In the genomic region with DNA sequence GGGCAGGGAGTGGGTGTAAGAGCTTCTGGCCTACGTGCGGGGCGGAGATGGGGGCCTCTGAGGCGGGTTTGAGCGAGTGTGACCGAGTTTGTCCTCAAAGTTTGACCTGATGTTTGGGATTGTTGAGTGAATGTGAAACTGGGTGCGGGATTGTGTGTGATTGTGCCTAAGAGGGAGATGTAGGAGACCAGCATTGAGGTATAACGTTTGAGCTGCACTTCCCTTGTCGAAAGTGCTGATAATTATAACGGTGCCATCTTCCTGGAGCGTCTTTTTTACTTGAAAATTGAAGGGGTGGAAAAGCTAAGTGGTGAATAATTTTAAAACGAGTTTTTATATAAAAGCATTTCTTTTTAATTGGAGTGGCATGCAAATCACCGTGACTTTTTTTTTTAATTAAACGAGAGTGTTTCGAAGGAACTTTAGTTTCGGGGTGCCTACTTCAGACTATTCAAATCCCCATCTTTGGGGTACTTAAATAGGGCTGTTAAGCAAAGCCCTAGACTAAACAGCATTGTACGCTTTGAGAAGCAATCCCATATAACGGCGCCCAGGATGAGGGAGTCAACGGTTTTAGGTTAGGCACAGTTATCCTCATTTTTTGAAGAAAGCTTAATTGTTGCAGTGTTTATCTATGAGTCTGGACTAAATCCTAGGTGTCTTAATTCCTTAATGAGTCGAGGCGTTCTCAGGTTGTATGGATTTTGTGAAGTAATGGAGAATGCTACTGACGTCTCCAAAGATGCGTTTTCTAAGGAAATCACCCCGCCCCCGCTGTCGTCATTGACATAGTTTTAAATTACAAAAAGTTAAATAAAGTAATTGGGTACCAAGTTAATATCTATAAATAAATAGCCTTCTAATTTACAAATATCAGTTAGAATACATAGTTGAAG, we compare ENCODE assay signal across 2 cellular contexts.
TF ChIP-seq lines count a peak whose summit lies in the region.

No MANE protein-coding gene starts in this region.

TF ChIP-seq in K562, 482 proteins besides CTCF, POLR2A, EP300 and RAD21 (continued from another document and continues in another):
- TF ChIP-seq, protein P1, sequence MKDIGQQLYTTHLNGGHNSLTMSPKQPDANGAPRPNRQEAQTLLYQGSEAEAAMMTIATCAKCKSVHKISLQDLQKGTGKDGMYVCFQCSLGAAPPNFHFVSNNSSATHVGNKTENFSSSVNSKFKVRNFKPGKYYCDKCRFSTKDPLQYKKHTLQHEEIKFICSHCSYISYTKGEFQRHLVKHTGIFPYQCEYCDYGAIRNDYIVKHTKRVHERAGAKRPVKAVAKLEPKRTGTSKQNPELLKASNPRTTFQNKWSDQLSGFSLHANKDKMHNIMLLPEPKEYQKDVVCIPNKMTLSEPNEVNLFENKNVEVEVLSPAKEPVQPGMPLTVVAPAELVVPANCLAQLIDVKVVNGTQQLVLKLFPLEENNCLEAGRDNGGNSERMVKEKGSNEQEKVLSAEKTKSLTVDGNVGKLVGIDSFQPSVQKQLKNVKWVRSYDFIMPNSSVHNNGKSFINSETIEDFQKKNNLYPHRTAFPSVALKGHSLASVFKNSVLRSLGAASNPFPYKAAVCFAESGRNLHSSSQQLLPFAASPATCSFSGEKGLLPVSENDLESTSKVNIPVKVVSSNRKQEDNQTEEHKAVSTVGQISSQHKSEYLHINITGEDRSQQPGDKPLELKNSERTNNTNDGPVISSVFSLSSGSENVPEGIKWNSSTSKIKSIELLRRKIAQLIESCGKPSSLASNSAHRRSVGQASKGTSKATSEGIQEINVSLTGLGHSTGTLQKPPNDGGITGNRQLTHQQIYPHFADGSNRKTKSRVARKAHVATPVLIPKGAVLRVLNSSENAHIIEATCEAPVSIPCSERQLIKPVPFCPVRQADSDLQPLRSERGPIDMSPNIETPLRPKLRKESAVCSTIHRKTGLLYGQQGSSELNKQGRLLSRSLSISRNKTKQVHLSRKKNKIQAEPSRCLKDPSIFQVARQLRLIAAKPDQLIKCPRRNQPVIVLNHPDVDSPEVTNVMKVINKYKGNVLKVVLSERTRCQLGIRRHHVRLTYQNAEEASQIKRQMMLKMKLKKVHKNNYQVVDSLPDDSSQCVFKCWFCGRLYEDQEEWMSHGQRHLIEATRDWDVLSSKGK (CRISPR knock-in tag; IDR thresholded peaks at IDR 0.05) = no peak
- no peak for TF ChIP-seq SMAD2 (IDR thresholded peaks at IDR 0.05; ENCODE audit: low read depth, low read length)
- TF ChIP-seq ZFP36 (IDR thresholded peaks at IDR 0.05; ENCODE audit: low read depth, low read length, partially characterized antibody) = no peak
- TF ChIP-seq ZNF695 (CRISPR knock-in tag; IDR thresholded peaks at IDR 0.05) = no peak
- TF ChIP-seq, protein P2, sequence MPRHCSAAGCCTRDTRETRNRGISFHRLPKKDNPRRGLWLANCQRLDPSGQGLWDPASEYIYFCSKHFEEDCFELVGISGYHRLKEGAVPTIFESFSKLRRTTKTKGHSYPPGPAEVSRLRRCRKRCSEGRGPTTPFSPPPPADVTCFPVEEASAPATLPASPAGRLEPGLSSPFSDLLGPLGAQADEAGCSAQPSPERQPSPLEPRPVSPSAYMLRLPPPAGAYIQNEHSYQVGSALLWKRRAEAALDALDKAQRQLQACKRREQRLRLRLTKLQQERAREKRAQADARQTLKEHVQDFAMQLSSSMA (CRISPR knock-in tag; IDR thresholded peaks at IDR 0.05) = no peak
- TF ChIP-seq LCOR (CRISPR knock-in tag; IDR thresholded peaks at IDR 0.05) = no peak
- no peak; the same call in 1 of the 2 replicates for TF ChIP-seq NFIC (IDR thresholded peaks at IDR 0.05)
- no peak for TF ChIP-seq BCL6 (CRISPR knock-in tag; IDR thresholded peaks at IDR 0.05)
- TF ChIP-seq, protein P3, sequence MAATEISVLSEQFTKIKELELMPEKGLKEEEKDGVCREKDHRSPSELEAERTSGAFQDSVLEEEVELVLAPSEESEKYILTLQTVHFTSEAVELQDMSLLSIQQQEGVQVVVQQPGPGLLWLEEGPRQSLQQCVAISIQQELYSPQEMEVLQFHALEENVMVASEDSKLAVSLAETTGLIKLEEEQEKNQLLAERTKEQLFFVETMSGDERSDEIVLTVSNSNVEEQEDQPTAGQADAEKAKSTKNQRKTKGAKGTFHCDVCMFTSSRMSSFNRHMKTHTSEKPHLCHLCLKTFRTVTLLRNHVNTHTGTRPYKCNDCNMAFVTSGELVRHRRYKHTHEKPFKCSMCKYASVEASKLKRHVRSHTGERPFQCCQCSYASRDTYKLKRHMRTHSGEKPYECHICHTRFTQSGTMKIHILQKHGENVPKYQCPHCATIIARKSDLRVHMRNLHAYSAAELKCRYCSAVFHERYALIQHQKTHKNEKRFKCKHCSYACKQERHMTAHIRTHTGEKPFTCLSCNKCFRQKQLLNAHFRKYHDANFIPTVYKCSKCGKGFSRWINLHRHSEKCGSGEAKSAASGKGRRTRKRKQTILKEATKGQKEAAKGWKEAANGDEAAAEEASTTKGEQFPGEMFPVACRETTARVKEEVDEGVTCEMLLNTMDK (IDR thresholded peaks at IDR 0.05; ENCODE audit: borderline replicate concordance, insufficient read depth, low read depth, low read length, poor library complexity, severe bottlenecking) = no peak
- peak; percentile 26 for TF ChIP-seq RBBP5 (IDR thresholded peaks at IDR 0.05; ENCODE audit: borderline replicate concordance, insufficient read depth, low read length, poor library complexity, severe bottlenecking)
- TF ChIP-seq POLR2B (IDR thresholded peaks at IDR 0.05; ENCODE audit: low read depth, partially characterized antibody) = no peak
- TF ChIP-seq ZNF77 (CRISPR knock-in tag; IDR thresholded peaks at IDR 0.05) = no peak
- TF ChIP-seq, protein P4, sequence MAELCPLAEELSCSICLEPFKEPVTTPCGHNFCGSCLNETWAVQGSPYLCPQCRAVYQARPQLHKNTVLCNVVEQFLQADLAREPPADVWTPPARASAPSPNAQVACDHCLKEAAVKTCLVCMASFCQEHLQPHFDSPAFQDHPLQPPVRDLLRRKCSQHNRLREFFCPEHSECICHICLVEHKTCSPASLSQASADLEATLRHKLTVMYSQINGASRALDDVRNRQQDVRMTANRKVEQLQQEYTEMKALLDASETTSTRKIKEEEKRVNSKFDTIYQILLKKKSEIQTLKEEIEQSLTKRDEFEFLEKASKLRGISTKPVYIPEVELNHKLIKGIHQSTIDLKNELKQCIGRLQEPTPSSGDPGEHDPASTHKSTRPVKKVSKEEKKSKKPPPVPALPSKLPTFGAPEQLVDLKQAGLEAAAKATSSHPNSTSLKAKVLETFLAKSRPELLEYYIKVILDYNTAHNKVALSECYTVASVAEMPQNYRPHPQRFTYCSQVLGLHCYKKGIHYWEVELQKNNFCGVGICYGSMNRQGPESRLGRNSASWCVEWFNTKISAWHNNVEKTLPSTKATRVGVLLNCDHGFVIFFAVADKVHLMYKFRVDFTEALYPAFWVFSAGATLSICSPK (IDR thresholded peaks at IDR 0.05; ENCODE audit: borderline replicate concordance) = no peak; the same call in 1 of the 2 replicates
- TF ChIP-seq NFATC3 (IDR thresholded peaks at IDR 0.05) = no peak
- TF ChIP-seq HDAC3 (IDR thresholded peaks at IDR 0.05; ENCODE audit: borderline replicate concordance, partially characterized antibody) = no peak
- TF ChIP-seq ZNF347 (CRISPR knock-in tag; IDR thresholded peaks at IDR 0.05; ENCODE audit: low read depth) = no peak

TF ChIP-seq in HepG2, 621 proteins besides CTCF, POLR2A, EP300 and RAD21 (continued from another document and continues in another):
- TF ChIP-seq, protein P5, sequence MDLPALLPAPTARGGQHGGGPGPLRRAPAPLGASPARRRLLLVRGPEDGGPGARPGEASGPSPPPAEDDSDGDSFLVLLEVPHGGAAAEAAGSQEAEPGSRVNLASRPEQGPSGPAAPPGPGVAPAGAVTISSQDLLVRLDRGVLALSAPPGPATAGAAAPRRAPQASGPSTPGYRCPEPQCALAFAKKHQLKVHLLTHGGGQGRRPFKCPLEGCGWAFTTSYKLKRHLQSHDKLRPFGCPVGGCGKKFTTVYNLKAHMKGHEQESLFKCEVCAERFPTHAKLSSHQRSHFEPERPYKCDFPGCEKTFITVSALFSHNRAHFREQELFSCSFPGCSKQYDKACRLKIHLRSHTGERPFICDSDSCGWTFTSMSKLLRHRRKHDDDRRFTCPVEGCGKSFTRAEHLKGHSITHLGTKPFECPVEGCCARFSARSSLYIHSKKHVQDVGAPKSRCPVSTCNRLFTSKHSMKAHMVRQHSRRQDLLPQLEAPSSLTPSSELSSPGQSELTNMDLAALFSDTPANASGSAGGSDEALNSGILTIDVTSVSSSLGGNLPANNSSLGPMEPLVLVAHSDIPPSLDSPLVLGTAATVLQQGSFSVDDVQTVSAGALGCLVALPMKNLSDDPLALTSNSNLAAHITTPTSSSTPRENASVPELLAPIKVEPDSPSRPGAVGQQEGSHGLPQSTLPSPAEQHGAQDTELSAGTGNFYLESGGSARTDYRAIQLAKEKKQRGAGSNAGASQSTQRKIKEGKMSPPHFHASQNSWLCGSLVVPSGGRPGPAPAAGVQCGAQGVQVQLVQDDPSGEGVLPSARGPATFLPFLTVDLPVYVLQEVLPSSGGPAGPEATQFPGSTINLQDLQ (CRISPR knock-in tag; IDR thresholded peaks at IDR 0.05) = no peak
- TF ChIP-seq BRD4 (CRISPR knock-in tag; IDR thresholded peaks at IDR 0.05) (0 out of 2 replicates have a peak, but pooled peaks have one; percentile 11), ESRRA (CRISPR knock-in tag; IDR thresholded peaks at IDR 0.05; ENCODE audit: low read depth) (peak; percentile 58; the same call in 1 of the 2 replicates), NCOA1 (CRISPR knock-in tag; IDR thresholded peaks at IDR 0.05) (no peak), GLI4 (CRISPR knock-in tag; IDR thresholded peaks at IDR 0.05; ENCODE audit: borderline replicate concordance) (no peak), PTBP1 (IDR thresholded peaks at IDR 0.05; ENCODE audit: low read depth, low read length, poor library complexity, severe bottlenecking) (no peak), ZNF790 (CRISPR knock-in tag; IDR thresholded peaks at IDR 0.05; ENCODE audit: borderline replicate concordance) (no peak), SP1 (IDR thresholded peaks at IDR 0.05) (no peak), SP1 (CRISPR knock-in tag; IDR thresholded peaks at IDR 0.05) (no peak), IKZF4 (CRISPR knock-in tag; IDR thresholded peaks at IDR 0.05; ENCODE audit: borderline replicate concordance, low read depth, not compliant biosample characterization) (no peak), ZNF335 (CRISPR knock-in tag; IDR thresholded peaks at IDR 0.05) (no peak), ZNF468 (CRISPR knock-in tag; IDR thresholded peaks at IDR 0.05) (no peak), ZNF773 (CRISPR knock-in tag; IDR thresholded peaks at IDR 0.05; ENCODE audit: borderline replicate concordance) (no peak), FOXA3 (CRISPR knock-in tag; IDR thresholded peaks at IDR 0.05) (no peak), ZNF235 (CRISPR knock-in tag; IDR thresholded peaks at IDR 0.05; ENCODE audit: borderline replicate concordance) (no peak; the same call in 1 of the 2 replicates), ZBTB20 (CRISPR knock-in tag; IDR thresholded peaks at IDR 0.05; ENCODE audit: borderline replicate concordance, low read depth) (no peak), TRIM24 (CRISPR knock-in tag; IDR thresholded peaks at IDR 0.05) (no peak), ZNF282 (IDR thresholded peaks at IDR 0.05; ENCODE audit: partially characterized antibody) (no peak), RXRA (CRISPR knock-in tag; IDR thresholded peaks at IDR 0.05) (no peak), SMARCE1 (IDR thresholded peaks at IDR 0.05; ENCODE audit: borderline replicate concordance) (no peak), RNF2 (conservative IDR thresholded peaks at IDR 0.05; ENCODE audit: low read depth) (no peak), KLF11 (CRISPR knock-in tag; IDR thresholded peaks at IDR 0.05) (no peak), ZNF431 (CRISPR knock-in tag; IDR thresholded peaks at IDR 0.05; ENCODE audit: borderline replicate concordance, low read depth) (0 out of 2 replicates have a peak, but pooled peaks have one; percentile 62), TEAD2 (CRISPR knock-in tag; IDR thresholded peaks at IDR 0.05) (no peak), ERF (CRISPR knock-in tag; IDR thresholded peaks at IDR 0.05) (no peak), ZBTB21 (CRISPR knock-in tag; IDR thresholded peaks at IDR 0.05) (no peak)
- TF ChIP-seq, protein P6, sequence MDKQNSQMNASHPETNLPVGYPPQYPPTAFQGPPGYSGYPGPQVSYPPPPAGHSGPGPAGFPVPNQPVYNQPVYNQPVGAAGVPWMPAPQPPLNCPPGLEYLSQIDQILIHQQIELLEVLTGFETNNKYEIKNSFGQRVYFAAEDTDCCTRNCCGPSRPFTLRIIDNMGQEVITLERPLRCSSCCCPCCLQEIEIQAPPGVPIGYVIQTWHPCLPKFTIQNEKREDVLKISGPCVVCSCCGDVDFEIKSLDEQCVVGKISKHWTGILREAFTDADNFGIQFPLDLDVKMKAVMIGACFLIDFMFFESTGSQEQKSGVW (CRISPR knock-in tag; IDR thresholded peaks at IDR 0.05; ENCODE audit: borderline replicate concordance) = no peak
- TF ChIP-seq, protein P7, sequence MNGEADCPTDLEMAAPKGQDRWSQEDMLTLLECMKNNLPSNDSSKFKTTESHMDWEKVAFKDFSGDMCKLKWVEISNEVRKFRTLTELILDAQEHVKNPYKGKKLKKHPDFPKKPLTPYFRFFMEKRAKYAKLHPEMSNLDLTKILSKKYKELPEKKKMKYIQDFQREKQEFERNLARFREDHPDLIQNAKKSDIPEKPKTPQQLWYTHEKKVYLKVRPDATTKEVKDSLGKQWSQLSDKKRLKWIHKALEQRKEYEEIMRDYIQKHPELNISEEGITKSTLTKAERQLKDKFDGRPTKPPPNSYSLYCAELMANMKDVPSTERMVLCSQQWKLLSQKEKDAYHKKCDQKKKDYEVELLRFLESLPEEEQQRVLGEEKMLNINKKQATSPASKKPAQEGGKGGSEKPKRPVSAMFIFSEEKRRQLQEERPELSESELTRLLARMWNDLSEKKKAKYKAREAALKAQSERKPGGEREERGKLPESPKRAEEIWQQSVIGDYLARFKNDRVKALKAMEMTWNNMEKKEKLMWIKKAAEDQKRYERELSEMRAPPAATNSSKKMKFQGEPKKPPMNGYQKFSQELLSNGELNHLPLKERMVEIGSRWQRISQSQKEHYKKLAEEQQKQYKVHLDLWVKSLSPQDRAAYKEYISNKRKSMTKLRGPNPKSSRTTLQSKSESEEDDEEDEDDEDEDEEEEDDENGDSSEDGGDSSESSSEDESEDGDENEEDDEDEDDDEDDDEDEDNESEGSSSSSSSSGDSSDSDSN (CRISPR knock-in tag; IDR thresholded peaks at IDR 0.05) = 0 out of 2 replicates have a peak, but pooled peaks have one; percentile 9
- TF ChIP-seq, protein P8, sequence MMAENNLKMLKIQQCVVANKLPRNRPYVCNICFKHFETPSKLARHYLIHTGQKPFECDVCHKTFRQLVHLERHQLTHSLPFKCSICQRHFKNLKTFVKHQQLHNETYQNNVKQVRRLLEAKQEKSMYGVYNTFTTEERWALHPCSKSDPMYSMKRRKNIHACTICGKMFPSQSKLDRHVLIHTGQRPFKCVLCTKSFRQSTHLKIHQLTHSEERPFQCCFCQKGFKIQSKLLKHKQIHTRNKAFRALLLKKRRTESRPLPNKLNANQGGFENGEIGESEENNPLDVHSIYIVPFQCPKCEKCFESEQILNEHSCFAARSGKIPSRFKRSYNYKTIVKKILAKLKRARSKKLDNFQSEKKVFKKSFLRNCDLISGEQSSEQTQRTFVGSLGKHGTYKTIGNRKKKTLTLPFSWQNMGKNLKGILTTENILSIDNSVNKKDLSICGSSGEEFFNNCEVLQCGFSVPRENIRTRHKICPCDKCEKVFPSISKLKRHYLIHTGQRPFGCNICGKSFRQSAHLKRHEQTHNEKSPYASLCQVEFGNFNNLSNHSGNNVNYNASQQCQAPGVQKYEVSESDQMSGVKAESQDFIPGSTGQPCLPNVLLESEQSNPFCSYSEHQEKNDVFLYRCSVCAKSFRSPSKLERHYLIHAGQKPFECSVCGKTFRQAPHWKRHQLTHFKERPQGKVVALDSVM (CRISPR knock-in tag; IDR thresholded peaks at IDR 0.05) = no peak
- TF ChIP-seq, protein P2 (CRISPR knock-in tag; IDR thresholded peaks at IDR 0.05) = no peak; the same call in 1 of the 2 replicates
